Comparison of ENCODE assay signal across 1 cellular context in the genomic region with DNA sequence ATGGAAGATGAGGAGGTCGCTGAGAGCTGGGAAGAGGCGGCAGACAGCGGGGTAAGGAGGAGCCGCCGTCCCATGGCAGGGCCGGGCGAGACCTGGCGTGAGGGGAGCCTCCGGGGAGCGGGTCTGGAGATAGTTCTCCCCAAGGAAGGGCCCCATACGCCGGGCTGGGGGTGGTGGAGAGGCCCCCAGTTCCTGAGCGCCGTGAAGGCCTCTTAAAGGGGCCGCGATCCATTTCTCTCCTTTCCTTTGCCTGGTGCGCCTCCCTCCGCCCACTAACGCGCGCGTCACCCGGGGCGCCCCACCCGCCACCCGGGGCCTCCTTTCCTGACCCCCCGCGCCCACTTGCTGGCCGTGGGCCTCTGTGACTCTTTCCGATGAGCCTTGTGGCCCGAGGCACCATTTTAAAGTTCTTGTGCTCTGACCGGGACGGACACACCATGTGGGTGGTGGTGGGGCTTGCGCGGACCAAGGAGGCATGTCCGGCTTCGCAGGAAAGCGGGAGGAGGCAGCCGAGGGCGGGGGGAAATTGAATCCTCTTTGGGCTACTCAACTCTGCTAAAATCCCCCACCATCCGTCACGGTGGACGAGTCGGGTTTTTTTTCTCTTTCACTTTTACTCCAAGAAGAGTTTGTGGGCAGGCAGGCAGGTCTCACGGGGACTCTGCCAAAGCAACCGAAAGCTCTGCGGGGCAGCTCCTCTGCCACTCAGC.
TF ChIP-seq lines count a peak whose summit lies in the region.

No MANE protein-coding gene starts in this region.

TF ChIP-seq in HepG2, 621 proteins besides CTCF, POLR2A, EP300 and RAD21 (continued from another document and continues in another):
- TF ChIP-seq, protein P1, sequence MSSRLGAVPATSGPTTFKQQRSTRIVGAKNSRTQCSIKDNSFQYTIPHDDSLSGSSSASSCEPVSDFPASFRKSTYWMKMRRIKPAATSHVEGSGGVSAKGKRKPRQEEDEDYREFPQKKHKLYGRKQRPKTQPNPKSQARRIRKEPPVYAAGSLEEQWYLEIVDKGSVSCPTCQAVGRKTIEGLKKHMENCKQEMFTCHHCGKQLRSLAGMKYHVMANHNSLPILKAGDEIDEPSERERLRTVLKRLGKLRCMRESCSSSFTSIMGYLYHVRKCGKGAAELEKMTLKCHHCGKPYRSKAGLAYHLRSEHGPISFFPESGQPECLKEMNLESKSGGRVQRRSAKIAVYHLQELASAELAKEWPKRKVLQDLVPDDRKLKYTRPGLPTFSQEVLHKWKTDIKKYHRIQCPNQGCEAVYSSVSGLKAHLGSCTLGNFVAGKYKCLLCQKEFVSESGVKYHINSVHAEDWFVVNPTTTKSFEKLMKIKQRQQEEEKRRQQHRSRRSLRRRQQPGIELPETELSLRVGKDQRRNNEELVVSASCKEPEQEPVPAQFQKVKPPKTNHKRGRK (CRISPR knock-in tag; IDR thresholded peaks at IDR 0.05): no peak
- no peak for TF ChIP-seq MLLT10 (CRISPR knock-in tag; IDR thresholded peaks at IDR 0.05)
- no peak for TF ChIP-seq ZNF75D (CRISPR knock-in tag; IDR thresholded peaks at IDR 0.05; ENCODE audit: borderline replicate concordance)
- TF ChIP-seq ZNF619 (CRISPR knock-in tag; IDR thresholded peaks at IDR 0.05): no peak
- no peak for TF ChIP-seq ARNT (IDR thresholded peaks at IDR 0.05)
- no peak for TF ChIP-seq ZNF841 (CRISPR knock-in tag; IDR thresholded peaks at IDR 0.05; ENCODE audit: borderline replicate concordance)
- TF ChIP-seq, protein P2, sequence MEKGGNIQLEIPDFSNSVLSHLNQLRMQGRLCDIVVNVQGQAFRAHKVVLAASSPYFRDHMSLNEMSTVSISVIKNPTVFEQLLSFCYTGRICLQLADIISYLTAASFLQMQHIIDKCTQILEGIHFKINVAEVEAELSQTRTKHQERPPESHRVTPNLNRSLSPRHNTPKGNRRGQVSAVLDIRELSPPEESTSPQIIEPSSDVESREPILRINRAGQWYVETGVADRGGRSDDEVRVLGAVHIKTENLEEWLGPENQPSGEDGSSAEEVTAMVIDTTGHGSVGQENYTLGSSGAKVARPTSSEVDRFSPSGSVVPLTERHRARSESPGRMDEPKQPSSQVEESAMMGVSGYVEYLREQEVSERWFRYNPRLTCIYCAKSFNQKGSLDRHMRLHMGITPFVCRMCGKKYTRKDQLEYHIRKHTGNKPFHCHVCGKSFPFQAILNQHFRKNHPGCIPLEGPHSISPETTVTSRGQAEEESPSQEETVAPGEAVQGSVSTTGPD (CRISPR knock-in tag; IDR thresholded peaks at IDR 0.05): no peak
- no peak for TF ChIP-seq ZKSCAN1 (IDR thresholded peaks at IDR 0.05; ENCODE audit: low read length)
- TF ChIP-seq, protein P3, sequence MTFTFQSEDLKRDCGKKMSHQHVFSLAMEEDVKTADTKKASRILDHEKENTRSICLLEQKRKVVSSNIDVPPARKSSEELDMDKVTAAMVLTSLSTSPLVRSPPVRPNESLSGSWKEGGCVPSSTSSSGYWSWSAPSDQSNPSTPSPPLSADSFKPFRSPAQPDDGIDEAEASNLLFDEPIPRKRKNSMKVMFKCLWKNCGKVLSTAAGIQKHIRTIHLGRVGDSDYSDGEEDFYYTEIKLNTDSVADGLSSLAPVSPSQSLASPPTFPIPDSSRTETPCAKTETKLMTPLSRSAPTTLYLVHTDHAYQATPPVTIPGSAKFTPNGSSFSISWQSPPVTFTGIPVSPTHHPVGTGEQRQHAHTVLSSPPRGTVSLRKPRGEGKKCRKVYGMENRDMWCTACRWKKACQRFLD (CRISPR knock-in tag; IDR thresholded peaks at IDR 0.05; ENCODE audit: borderline replicate concordance): no peak; the same call in 1 of the 2 replicates
- TF ChIP-seq, protein P4, sequence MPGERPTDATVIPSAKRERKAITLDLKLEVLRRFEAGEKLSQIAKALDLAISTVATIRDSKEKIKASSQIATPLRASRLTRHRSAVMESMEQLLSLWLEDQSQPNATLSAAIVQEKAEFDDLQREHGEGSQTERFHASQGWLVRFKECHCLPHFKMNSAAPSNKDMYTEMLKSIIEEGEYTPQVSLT (CRISPR knock-in tag; IDR thresholded peaks at IDR 0.05; ENCODE audit: borderline replicate concordance, low read depth): no peak
- TF ChIP-seq FOXM1 (CRISPR knock-in tag; IDR thresholded peaks at IDR 0.05): no peak
- TF ChIP-seq ZNF563 (CRISPR knock-in tag; IDR thresholded peaks at IDR 0.05): peak; percentile 55; the same call in 1 of the 2 replicates
- TF ChIP-seq, protein P5, sequence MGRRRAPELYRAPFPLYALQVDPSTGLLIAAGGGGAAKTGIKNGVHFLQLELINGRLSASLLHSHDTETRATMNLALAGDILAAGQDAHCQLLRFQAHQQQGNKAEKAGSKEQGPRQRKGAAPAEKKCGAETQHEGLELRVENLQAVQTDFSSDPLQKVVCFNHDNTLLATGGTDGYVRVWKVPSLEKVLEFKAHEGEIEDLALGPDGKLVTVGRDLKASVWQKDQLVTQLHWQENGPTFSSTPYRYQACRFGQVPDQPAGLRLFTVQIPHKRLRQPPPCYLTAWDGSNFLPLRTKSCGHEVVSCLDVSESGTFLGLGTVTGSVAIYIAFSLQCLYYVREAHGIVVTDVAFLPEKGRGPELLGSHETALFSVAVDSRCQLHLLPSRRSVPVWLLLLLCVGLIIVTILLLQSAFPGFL (CRISPR knock-in tag; IDR thresholded peaks at IDR 0.05): no peak
- no peak; the same call in 2 of the 3 replicates for TF ChIP-seq MXI1 (IDR thresholded peaks at IDR 0.05; ENCODE audit: borderline replicate concordance, low read depth, low read length)
- TF ChIP-seq, protein P6, sequence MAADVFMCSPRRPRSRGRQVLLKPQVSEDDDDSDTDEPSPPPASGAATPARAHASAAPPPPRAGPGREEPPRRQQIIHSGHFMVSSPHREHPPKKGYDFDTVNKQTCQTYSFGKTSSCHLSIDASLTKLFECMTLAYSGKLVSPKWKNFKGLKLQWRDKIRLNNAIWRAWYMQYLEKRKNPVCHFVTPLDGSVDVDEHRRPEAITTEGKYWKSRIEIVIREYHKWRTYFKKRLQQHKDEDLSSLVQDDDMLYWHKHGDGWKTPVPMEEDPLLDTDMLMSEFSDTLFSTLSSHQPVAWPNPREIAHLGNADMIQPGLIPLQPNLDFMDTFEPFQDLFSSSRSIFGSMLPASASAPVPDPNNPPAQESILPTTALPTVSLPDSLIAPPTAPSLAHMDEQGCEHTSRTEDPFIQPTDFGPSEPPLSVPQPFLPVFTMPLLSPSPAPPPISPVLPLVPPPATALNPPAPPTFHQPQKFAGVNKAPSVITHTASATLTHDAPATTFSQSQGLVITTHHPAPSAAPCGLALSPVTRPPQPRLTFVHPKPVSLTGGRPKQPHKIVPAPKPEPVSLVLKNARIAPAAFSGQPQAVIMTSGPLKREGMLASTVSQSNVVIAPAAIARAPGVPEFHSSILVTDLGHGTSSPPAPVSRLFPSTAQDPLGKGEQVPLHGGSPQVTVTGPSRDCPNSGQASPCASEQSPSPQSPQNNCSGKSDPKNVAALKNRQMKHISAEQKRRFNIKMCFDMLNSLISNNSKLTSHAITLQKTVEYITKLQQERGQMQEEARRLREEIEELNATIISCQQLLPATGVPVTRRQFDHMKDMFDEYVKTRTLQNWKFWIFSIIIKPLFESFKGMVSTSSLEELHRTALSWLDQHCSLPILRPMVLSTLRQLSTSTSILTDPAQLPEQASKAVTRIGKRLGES (CRISPR knock-in tag; IDR thresholded peaks at IDR 0.05; ENCODE audit: borderline replicate concordance): 0 out of 2 replicates have a peak, but pooled peaks have one; percentile 70
- TF ChIP-seq ZNF232 (CRISPR knock-in tag; IDR thresholded peaks at IDR 0.05; ENCODE audit: borderline replicate concordance): peak; percentile 90
- TF ChIP-seq NFE2L2 (IDR thresholded peaks at IDR 0.05; ENCODE audit: low read length): no peak
- no peak for TF ChIP-seq ZNF382 (CRISPR knock-in tag; IDR thresholded peaks at IDR 0.05; ENCODE audit: borderline replicate concordance)
- TF ChIP-seq, protein P7, sequence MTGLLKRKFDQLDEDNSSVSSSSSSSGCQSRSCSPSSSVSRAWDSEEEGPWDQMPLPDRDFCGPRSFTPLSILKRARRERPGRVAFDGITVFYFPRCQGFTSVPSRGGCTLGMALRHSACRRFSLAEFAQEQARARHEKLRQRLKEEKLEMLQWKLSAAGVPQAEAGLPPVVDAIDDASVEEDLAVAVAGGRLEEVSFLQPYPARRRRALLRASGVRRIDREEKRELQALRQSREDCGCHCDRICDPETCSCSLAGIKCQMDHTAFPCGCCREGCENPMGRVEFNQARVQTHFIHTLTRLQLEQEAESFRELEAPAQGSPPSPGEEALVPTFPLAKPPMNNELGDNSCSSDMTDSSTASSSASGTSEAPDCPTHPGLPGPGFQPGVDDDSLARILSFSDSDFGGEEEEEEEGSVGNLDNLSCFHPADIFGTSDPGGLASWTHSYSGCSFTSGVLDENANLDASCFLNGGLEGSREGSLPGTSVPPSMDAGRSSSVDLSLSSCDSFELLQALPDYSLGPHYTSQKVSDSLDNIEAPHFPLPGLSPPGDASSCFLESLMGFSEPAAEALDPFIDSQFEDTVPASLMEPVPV (CRISPR knock-in tag; IDR thresholded peaks at IDR 0.05): no peak
- TF ChIP-seq, protein P8, sequence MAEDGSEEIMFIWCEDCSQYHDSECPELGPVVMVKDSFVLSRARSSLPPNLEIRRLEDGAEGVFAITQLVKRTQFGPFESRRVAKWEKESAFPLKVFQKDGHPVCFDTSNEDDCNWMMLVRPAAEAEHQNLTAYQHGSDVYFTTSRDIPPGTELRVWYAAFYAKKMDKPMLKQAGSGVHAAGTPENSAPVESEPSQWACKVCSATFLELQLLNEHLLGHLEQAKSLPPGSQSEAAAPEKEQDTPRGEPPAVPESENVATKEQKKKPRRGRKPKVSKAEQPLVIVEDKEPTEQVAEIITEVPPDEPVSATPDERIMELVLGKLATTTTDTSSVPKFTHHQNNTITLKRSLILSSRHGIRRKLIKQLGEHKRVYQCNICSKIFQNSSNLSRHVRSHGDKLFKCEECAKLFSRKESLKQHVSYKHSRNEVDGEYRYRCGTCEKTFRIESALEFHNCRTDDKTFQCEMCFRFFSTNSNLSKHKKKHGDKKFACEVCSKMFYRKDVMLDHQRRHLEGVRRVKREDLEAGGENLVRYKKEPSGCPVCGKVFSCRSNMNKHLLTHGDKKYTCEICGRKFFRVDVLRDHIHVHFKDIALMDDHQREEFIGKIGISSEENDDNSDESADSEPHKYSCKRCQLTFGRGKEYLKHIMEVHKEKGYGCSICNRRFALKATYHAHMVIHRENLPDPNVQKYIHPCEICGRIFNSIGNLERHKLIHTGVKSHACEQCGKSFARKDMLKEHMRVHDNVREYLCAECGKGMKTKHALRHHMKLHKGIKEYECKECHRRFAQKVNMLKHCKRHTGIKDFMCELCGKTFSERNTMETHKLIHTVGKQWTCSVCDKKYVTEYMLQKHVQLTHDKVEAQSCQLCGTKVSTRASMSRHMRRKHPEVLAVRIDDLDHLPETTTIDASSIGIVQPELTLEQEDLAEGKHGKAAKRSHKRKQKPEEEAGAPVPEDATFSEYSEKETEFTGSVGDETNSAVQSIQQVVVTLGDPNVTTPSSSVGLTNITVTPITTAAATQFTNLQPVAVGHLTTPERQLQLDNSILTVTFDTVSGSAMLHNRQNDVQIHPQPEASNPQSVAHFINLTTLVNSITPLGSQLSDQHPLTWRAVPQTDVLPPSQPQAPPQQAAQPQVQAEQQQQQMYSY (CRISPR knock-in tag; IDR thresholded peaks at IDR 0.05): peak; percentile 89
- TF ChIP-seq AGO1 (IDR thresholded peaks at IDR 0.05; ENCODE audit: low read depth, low read length, poor library complexity, severe bottlenecking): no peak
- no peak for TF ChIP-seq RBAK (CRISPR knock-in tag; IDR thresholded peaks at IDR 0.05)
- TF ChIP-seq, protein P9, sequence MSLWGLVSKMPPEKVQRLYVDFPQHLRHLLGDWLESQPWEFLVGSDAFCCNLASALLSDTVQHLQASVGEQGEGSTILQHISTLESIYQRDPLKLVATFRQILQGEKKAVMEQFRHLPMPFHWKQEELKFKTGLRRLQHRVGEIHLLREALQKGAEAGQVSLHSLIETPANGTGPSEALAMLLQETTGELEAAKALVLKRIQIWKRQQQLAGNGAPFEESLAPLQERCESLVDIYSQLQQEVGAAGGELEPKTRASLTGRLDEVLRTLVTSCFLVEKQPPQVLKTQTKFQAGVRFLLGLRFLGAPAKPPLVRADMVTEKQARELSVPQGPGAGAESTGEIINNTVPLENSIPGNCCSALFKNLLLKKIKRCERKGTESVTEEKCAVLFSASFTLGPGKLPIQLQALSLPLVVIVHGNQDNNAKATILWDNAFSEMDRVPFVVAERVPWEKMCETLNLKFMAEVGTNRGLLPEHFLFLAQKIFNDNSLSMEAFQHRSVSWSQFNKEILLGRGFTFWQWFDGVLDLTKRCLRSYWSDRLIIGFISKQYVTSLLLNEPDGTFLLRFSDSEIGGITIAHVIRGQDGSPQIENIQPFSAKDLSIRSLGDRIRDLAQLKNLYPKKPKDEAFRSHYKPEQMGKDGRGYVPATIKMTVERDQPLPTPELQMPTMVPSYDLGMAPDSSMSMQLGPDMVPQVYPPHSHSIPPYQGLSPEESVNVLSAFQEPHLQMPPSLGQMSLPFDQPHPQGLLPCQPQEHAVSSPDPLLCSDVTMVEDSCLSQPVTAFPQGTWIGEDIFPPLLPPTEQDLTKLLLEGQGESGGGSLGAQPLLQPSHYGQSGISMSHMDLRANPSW (CRISPR knock-in tag; IDR thresholded peaks at IDR 0.05; ENCODE audit: borderline replicate concordance): no peak; the same call in 1 of the 2 replicates
- TF ChIP-seq ZFP37 (CRISPR knock-in tag; IDR thresholded peaks at IDR 0.05; ENCODE audit: borderline replicate concordance): peak; percentile 44; the same call in 1 of the 2 replicates
- TF ChIP-seq ZNF263 (CRISPR knock-in tag; IDR thresholded peaks at IDR 0.05): peak; percentile 79
- TF ChIP-seq TBX2 (CRISPR knock-in tag; IDR thresholded peaks at IDR 0.05; ENCODE audit: borderline replicate concordance): peak; percentile 82
- TF ChIP-seq, protein P10, sequence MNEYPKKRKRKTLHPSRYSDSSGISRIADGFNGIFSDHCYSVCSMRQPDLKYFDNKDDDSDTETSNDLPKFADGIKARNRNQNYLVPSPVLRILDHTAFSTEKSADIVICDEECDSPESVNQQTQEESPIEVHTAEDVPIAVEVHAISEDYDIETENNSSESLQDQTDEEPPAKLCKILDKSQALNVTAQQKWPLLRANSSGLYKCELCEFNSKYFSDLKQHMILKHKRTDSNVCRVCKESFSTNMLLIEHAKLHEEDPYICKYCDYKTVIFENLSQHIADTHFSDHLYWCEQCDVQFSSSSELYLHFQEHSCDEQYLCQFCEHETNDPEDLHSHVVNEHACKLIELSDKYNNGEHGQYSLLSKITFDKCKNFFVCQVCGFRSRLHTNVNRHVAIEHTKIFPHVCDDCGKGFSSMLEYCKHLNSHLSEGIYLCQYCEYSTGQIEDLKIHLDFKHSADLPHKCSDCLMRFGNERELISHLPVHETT (CRISPR knock-in tag; conservative IDR thresholded peaks at IDR 0.05): 0 out of 2 replicates have a peak, but pooled peaks have one; percentile 17
- TF ChIP-seq MYC (CRISPR knock-in tag; IDR thresholded peaks at IDR 0.05; ENCODE audit: borderline replicate concordance): peak; percentile 83
- TF ChIP-seq JUN (CRISPR knock-in tag; IDR thresholded peaks at IDR 0.05): no peak
